In the genomic region with DNA sequence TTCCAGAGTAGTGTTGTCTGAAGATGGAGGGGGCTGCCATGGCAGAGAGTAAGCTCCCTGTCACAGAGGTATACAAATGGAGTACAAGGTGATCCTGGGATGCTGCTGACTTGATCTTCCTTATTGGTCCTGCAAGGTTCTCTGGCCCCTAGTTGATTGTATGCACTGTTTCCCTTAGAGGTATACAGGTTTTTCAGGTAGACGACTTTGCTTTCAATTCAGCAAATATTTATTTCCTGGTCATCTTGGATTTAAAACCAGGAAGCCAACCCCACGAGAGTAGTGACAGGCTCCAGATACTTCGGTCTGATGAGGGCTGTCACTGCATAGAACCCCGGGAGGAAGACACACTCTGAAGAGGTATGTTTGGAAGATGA, we compare ENCODE assay signal across 21 cellular contexts. TPM values are rescaled to one million over a fixed set of nuclear protein-coding genes. Genes with fewer than 3 reads are reported as not detected.
DNase-seq lines count a peak whose midpoint lies in the region; ATAC-seq and TF ChIP-seq lines count a peak whose summit lies in the region.
"Had no signal": no experiment of that assay in that cellular context is flagged by ENCODE, and none has a peak within 500 bp of the region (broad histone marks: within the 10 kb centered on the region; RNA-seq: fewer than 3 reads in every experiment).

No MANE protein-coding gene starts in this region.

- no peak overlapping the region for H3K4me2 ChIP-seq in osteoblast (ENCODE audit: insufficient read depth, low read length)
- H3K4me2 ChIP-seq: BLaER1 had no signal

- intact Hi-C loops in CD4-positive, alpha-beta memory T cell (cut with micrococcal nuclease) = no loop called here
- intact Hi-C loops in A673 (cut with micrococcal nuclease; ENCODE audit: unreplicated experiment) = no loop called here

- H3K27me3 ChIP-seq in CD4-positive, alpha-beta memory T cell (ENCODE audit: insufficient read depth, low read length) = no peaks in the 10 kb centered on the region
- H3K27me3 ChIP-seq in osteoblast (ENCODE audit: insufficient read depth, low read length) (peaks cover 8% of the 10 kb centered on the region), A673 (replicated peaks; ENCODE audit: insufficient read depth, low read depth, low read length, poor library complexity) (no peaks in the 10 kb centered on the region)
- H3K27me3 ChIP-seq: BLaER1 had no signal

- no peak overlapping the region for H3K4me3 Mint-ChIP-seq in CD4-positive, alpha-beta memory T cell
- no peak overlapping the region for H3K4me3 Mint-ChIP-seq in activated T-helper 17 cell treated with anti-CD3 and anti-CD28 coated beads, Interleukin-2, amount 50 U/mL, for 72 hours

- CTCF ChIA-PET in CD4-positive, alpha-beta memory T cell (lab: Charles Lee; ENCODE audit: partially characterized antibody) = no interaction called here
- CTCF ChIA-PET in A673 (lab: Charles Lee) = no interaction called here

- peaks cover 14% of the 10 kb centered on the region for H3K36me3 ChIP-seq in CD4-positive, alpha-beta memory T cell (ENCODE audit: insufficient read depth, low read length)
- H3K36me3 ChIP-seq in osteoblast (ENCODE audit: insufficient read depth, low read length) = no peaks in the 10 kb centered on the region
- H3K36me3 ChIP-seq in A673 (ENCODE audit: insufficient read depth, low read length, poor library complexity, severe bottlenecking) = no peaks in the 10 kb centered on the region
- H3K36me3 ChIP-seq: BLaER1, SJCRH30 had no signal

- TF ChIP-seq CTCF in osteoblast (IDR thresholded peaks at IDR 0.05; ENCODE audit: extremely low read depth, low read depth, low read length) (no peak), A673 (conservative IDR thresholded peaks at IDR 0.05; ENCODE audit: low read depth, low read length) (no peak)

- H2AFZ ChIP-seq in osteoblast (ENCODE audit: low read length) = no peak overlapping the region
- H2AFZ ChIP-seq: GM23248 had no signal

- H3K27me3 Mint-ChIP-seq in CD4-positive, alpha-beta memory T cell = no peaks in the 10 kb centered on the region
- H3K27me3 Mint-ChIP-seq in activated T-helper 17 cell treated with anti-CD3 and anti-CD28 coated beads, Interleukin-2, amount 50 U/mL, for 72 hours = no peaks in the 10 kb centered on the region

- no peak overlapping the region for H3K4me3 ChIP-seq in CD4-positive, alpha-beta memory T cell (ENCODE audit: low read length in 2 of 2)
- no peak overlapping the region for H3K4me3 ChIP-seq in osteoblast (ENCODE audit: insufficient read depth, low read length)
- H3K4me3 ChIP-seq in A673 (ENCODE audit: low read depth, low read length, poor library complexity, severe bottlenecking) = no peak overlapping the region
- H3K4me3 ChIP-seq: BLaER1, GM12878, GM23248, SJCRH30 had no signal

- no peaks in the 10 kb centered on the region for H3K9me3 ChIP-seq in CD4-positive, alpha-beta memory T cell (ENCODE audit: control insufficient read depth in 1 of 2, low read length in 2 of 2)
- no peaks in the 10 kb centered on the region for H3K9me3 ChIP-seq in osteoblast (ENCODE audit: low read depth, low read length)
- no peaks in the 10 kb centered on the region for H3K9me3 ChIP-seq in A673 (ENCODE audit: low read depth, low read length, poor library complexity, severe bottlenecking)
- H3K9me3 ChIP-seq: BLaER1, SJCRH30 had no signal

- no peaks in the 10 kb centered on the region for H3K4me1 Mint-ChIP-seq in CD4-positive, alpha-beta memory T cell
- H3K4me1 Mint-ChIP-seq in activated T-helper 17 cell treated with anti-CD3 and anti-CD28 coated beads, Interleukin-2, amount 50 U/mL, for 72 hours = no peaks in the 10 kb centered on the region

- POLR2A ChIA-PET in CD4-positive, alpha-beta memory T cell (lab: Charles Lee; ENCODE audit: partially characterized antibody) = no interaction called here
- POLR2A ChIA-PET in A673 (lab: Charles Lee; ENCODE audit: low non-redundant PET) = no interaction called here

- BruUV-seq in A673 (replicated peaks; lab: Mats Ljungman, UMichigan) = no TSS peak

- H3K27ac ChIP-seq in CD4-positive, alpha-beta memory T cell (ENCODE audit: low read depth, low read length) = no peak overlapping the region
- H3K27ac ChIP-seq in osteoblast (ENCODE audit: low read depth, low read length) = no peak overlapping the region
- no peak overlapping the region for H3K27ac ChIP-seq in A673 (ENCODE audit: low read depth, low read length, poor library complexity, severe bottlenecking)
- H3K27ac ChIP-seq: BLaER1, GM23248, SJCRH30 had no signal

- ATAC-seq in activated naive CD4-positive, alpha-beta T cell treated with anti-CD3 and anti-CD28 coated beads, Interleukin-2, amount 50 U/mL, for 72 hours = no peak
- ATAC-seq in activated T-helper 17 cell treated with anti-CD3 and anti-CD28 coated beads, Interleukin-2, amount 50 U/mL, for 72 hours (replicated peaks) = no peak
- ATAC-seq: GM12878 had no signal

- H3K9me3 Mint-ChIP-seq in activated naive CD4-positive, alpha-beta T cell treated with anti-CD3 and anti-CD28 coated beads, Interleukin-2, amount 50 U/mL, for 72 hours = no peaks in the 10 kb centered on the region
- H3K9me3 Mint-ChIP-seq in CD4-positive, alpha-beta memory T cell = no peaks in the 10 kb centered on the region
- no peaks in the 10 kb centered on the region for H3K9me3 Mint-ChIP-seq in activated T-helper 17 cell treated with anti-CD3 and anti-CD28 coated beads, Interleukin-2, amount 50 U/mL, for 72 hours

- no peak for DNase-seq in activated naive CD4-positive, alpha-beta T cell treated with anti-CD3 and anti-CD28 coated beads, Interleukin-2, amount 50 U/mL, for 72 hours (ENCODE audit: low spot score in 2 of 2)
- DNase-seq in activated naive CD4-positive, alpha-beta T cell treated with Interleukin-2 at 50 U/mL for 16 hours = no peak
- no peak for DNase-seq in CD4-positive, alpha-beta memory T cell
- peak; percentile 31 for DNase-seq in osteoblast (ENCODE audit: insufficient read length, low spot score, missing footprints)
- DNase-seq in A673 (ENCODE audit: low spot score) = no peak
- DNase-seq in KG1 (lab: John Stamatoyannopoulos, UW) = no peak
- no peak for DNase-seq in NCI-H774 (lab: John Stamatoyannopoulos, UW)
- DNase-seq: DND-41; GM23248; HCEC 1CT; NCI-H1092; NCI-H1436; NCI-H187 treated with DMSO at 0.1 percent for 48 hours; NCI-H226; NCI-H510A treated with DMSO at 0.1 percent for 48 hours; NCI-H748 treated with DMSO at 0.1 percent for 48 hours; NK-92 treated with Interleukin-12 subunit alpha and Interleukin-12 subunit beta, amount 100 ng/mL, for 24 hours; SJCRH30 had no signal

- no peaks in the 10 kb centered on the region for H4K20me1 ChIP-seq in osteoblast (ENCODE audit: insufficient read depth, low read length)
- H4K20me1 ChIP-seq: BLaER1 had no signal

- H3K4me1 ChIP-seq in CD4-positive, alpha-beta memory T cell (ENCODE audit: insufficient read depth, low read length) = no peaks in the 10 kb centered on the region
- H3K4me1 ChIP-seq in osteoblast (ENCODE audit: insufficient read depth, low read length) = no peaks in the 10 kb centered on the region
- no peaks in the 10 kb centered on the region for H3K4me1 ChIP-seq in A673 (ENCODE audit: insufficient read depth, low read length, poor library complexity, severe bottlenecking)
- H3K4me1 ChIP-seq: SJCRH30 had no signal

- peak overlapping the region; percentile 52 to 65 for H3K27ac Mint-ChIP-seq in activated naive CD4-positive, alpha-beta T cell treated with anti-CD3 and anti-CD28 coated beads, Interleukin-2, amount 50 U/mL, for 72 hours
- H3K27ac Mint-ChIP-seq in CD4-positive, alpha-beta memory T cell = peak overlapping the region in 4 of 7 donors; percentile 48 to 81 (median 60)
- H3K27ac Mint-ChIP-seq in activated T-helper 17 cell treated with anti-CD3 and anti-CD28 coated beads, Interleukin-2, amount 50 U/mL, for 72 hours = peak overlapping the region; percentile 50

- H3K36me3 Mint-ChIP-seq in activated naive CD4-positive, alpha-beta T cell treated with anti-CD3 and anti-CD28 coated beads, Interleukin-2, amount 50 U/mL, for 72 hours = peaks cover 0 to 4% of the 10 kb centered on the region in 2 donors
- peaks cover 17 to 48% of the 10 kb centered on the region in 2 donors for H3K36me3 Mint-ChIP-seq in CD4-positive, alpha-beta memory T cell
- H3K36me3 Mint-ChIP-seq in activated T-helper 17 cell treated with anti-CD3 and anti-CD28 coated beads, Interleukin-2, amount 50 U/mL, for 72 hours (ENCODE audit: low read depth) = peaks cover 6% of the 10 kb centered on the region

- H3K79me2 ChIP-seq in osteoblast (ENCODE audit: insufficient read depth, low read length) = no peaks in the 10 kb centered on the region

RNA-seq across cellular contexts. Expression of a gene that starts 16.5 kb away (rescaled TPM):
- total RNA-seq in activated naive CD4-positive, alpha-beta T cell treated with anti-CD3 and anti-CD28 coated beads, Interleukin-2, amount 50 U/mL, for 72 hours = 10 to 100 TPM; 37.3 to 59.3 TPM
- total RNA-seq in CD4-positive, alpha-beta memory T cell = 10 to 100 TPM; 86.1 to 86.2 TPM
- polyA plus RNA-seq in CD4-positive, alpha-beta memory T cell = 10 to 100 TPM; 41.4 to 84.7 TPM
- total RNA-seq in activated T-helper 17 cell treated with anti-CD3 and anti-CD28 coated beads, Interleukin-2, amount 50 U/mL, for 72 hours = 10 to 100 TPM; 43.4 to 57.8 TPM
- 0.59 and 1.1 TPM in 2 replicates for total RNA-seq in osteoblast
- total RNA-seq in A673 (2021) = 3.8 and 5.4 TPM in 2 replicates

RNA-seq across cellular contexts. Expression of a gene that starts 56.9 kb away (rescaled TPM):
- total RNA-seq in activated naive CD4-positive, alpha-beta T cell treated with anti-CD3 and anti-CD28 coated beads, Interleukin-2, amount 50 U/mL, for 72 hours = 10 to 100 TPM in 1 of 2 donors, 1 to 10 TPM in 1; 6.8 to 11.8 TPM
- total RNA-seq in CD4-positive, alpha-beta memory T cell = 1 to 10 TPM; 8.3 to 8.6 TPM
- polyA plus RNA-seq in CD4-positive, alpha-beta memory T cell = 10 to 100 TPM in 1 of 2 donors, 1 to 10 TPM in 1; 4.4 to 11.9 TPM
- 10 to 100 TPM in 1 of 2 donors, 1 to 10 TPM in 1; 9.9 to 18.2 TPM for total RNA-seq in activated T-helper 17 cell treated with anti-CD3 and anti-CD28 coated beads, Interleukin-2, amount 50 U/mL, for 72 hours
- total RNA-seq in osteoblast = 0.29 and 0.72 TPM in 2 replicates
- 0.52 and 0.68 TPM in 2 replicates for total RNA-seq in A673 (2021)
